In genomic region chr7:8035190-8035589, GRCh38 we compare ENCODE assay signal across 14 cellular contexts.
DNase-seq lines count a peak whose midpoint lies in the region; ATAC-seq and TF ChIP-seq lines count a peak whose summit lies in the region.
"Had no signal": no experiment of that assay in that cellular context is flagged by ENCODE, and none has a peak within 500 bp of the region (broad histone marks: within the 10 kb centered on the region; RNA-seq: fewer than 3 reads in every experiment).

No MANE protein-coding gene starts in this region.

- DNase-seq in CD8-positive, alpha-beta memory T cell = no peak
- DNase-seq in WTC11 (ENCODE audit: low spot score) = no peak
- DNase-seq in mesenchymal stem cell = no peak
- DNase-seq in NCI-H2196 (lab: John Stamatoyannopoulos, UW; ENCODE audit: unreplicated experiment) = no peak
- no peak for DNase-seq in HCEC 1CT
- DNase-seq: activated CD8-positive, alpha-beta memory T cell treated with anti-CD3 and anti-CD28 coated beads for 24 hours; caudate nucleus; Peyer's patch had no signal

- no peak overlapping the region for H3K4me3 Mint-ChIP-seq in CD8-positive, alpha-beta memory T cell
- no peak overlapping the region for H3K4me3 Mint-ChIP-seq in WTC11
- H3K4me3 Mint-ChIP-seq: activated T-helper 17 cell treated with anti-CD3 and anti-CD28 coated beads, Interleukin-2, amount 50 U/mL, for 72 hours had no signal

- H3K9ac ChIP-seq in mesenchymal stem cell (ENCODE audit: low read length) = no peak overlapping the region

- H3K27me3 Mint-ChIP-seq in CD8-positive, alpha-beta memory T cell = no peaks in the 10 kb centered on the region
- no peaks in the 10 kb centered on the region for H3K27me3 Mint-ChIP-seq in WTC11 (ENCODE audit: low read depth)
- H3K27me3 Mint-ChIP-seq: activated T-helper 17 cell treated with anti-CD3 and anti-CD28 coated beads, Interleukin-2, amount 50 U/mL, for 72 hours had no signal

- CTCF ChIA-PET in CD8-positive, alpha-beta memory T cell (lab: Charles Lee) = interaction anchor here (0.9 to 1.7 kb wide), 11 partner anchors 12 to 380 kb away, joined by 3 to 8 read pairs (median 3); no protein-coding TSS in a partner anchor
- CTCF ChIA-PET in WTC11 (lab: Charles Lee) = interaction anchor here (0.6 to 2.3 kb wide), 32 partner anchors 10 to 611 kb away, joined by 3 to 21 read pairs (median 4); partner anchors contain the start of gene UMAD1

- H2BK5ac ChIP-seq in mesenchymal stem cell (ENCODE audit: low read depth, low read length, poor library complexity, severe bottlenecking) = no peak overlapping the region

- peak overlapping the region; percentile 35 for H4K8ac ChIP-seq in mesenchymal stem cell (ENCODE audit: low read length)

- no peak overlapping the region for H2BK120ac ChIP-seq in mesenchymal stem cell (ENCODE audit: low read depth, low read length)

- H3K4ac ChIP-seq in mesenchymal stem cell (ENCODE audit: low read depth in 1 of 2, low read length in 2 of 2) = no peak overlapping the region

- no peaks in the 10 kb centered on the region for H3K36me3 ChIP-seq in CD8-positive, alpha-beta memory T cell (ENCODE audit: insufficient read depth, low read length)
- H3K36me3 ChIP-seq in mesenchymal stem cell (ENCODE audit: control insufficient read depth in 1 of 2, insufficient read depth in 2 of 2, low read depth in 1 of 2, low read length in 2 of 2) = peaks cover 0 to 7% of the 10 kb centered on the region in 2 experiments
- H3K36me3 ChIP-seq: Peyer's patch had no signal

- no peak overlapping the region for H3K4me3 ChIP-seq in CD8-positive, alpha-beta memory T cell (ENCODE audit: low read length)
- no peak overlapping the region for H3K4me3 ChIP-seq in mesenchymal stem cell (ENCODE audit: insufficient read depth in 1 of 2, low read depth in 1 of 2, low read length in 2 of 2)
- H3K4me3 ChIP-seq: Peyer's patch, skin epidermis, tibial nerve had no signal

- peaks cover 10% of the 10 kb centered on the region for H3K4me1 ChIP-seq in CD8-positive, alpha-beta memory T cell (ENCODE audit: insufficient read depth, low read length)
- H3K4me1 ChIP-seq in mesenchymal stem cell (ENCODE audit: control insufficient read depth, insufficient read depth, low read depth, low read length) = no peaks in the 10 kb centered on the region
- H3K4me1 ChIP-seq: Peyer's patch, tibial nerve had no signal

- peaks cover 30 to 56% (median 38%) of the 10 kb centered on the region in 3 donors for H3K4me1 Mint-ChIP-seq in CD8-positive, alpha-beta memory T cell
- peaks cover 31% of the 10 kb centered on the region for H3K4me1 Mint-ChIP-seq in WTC11

- no peaks in the 10 kb centered on the region for H3K9me3 ChIP-seq in CD8-positive, alpha-beta memory T cell (ENCODE audit: low read length)
- H3K9me3 ChIP-seq in mesenchymal stem cell (ENCODE audit: control insufficient read depth, low read length) = peaks cover 10% of the 10 kb centered on the region
- H3K9me3 ChIP-seq: Peyer's patch had no signal

- H2AK5ac ChIP-seq in mesenchymal stem cell (ENCODE audit: low read length, severe bottlenecking) = no peak overlapping the region

- H2BK15ac ChIP-seq in mesenchymal stem cell (ENCODE audit: low read depth, poor library complexity, severe bottlenecking) = no peak overlapping the region

- no peaks in the 10 kb centered on the region for H3K27me3 ChIP-seq in CD8-positive, alpha-beta memory T cell (ENCODE audit: insufficient read depth, low read length, poor library complexity, severe bottlenecking)
- no peaks in the 10 kb centered on the region for H3K27me3 ChIP-seq in mesenchymal stem cell (ENCODE audit: control insufficient read depth in 1 of 2, insufficient read depth in 1 of 2, low read length in 2 of 2)
- H3K27me3 ChIP-seq: Peyer's patch, tibial nerve had no signal

- TF ChIP-seq CTCF in WTC11 (IDR thresholded peaks at IDR 0.05) = no peak

- H2BK12ac ChIP-seq in mesenchymal stem cell (ENCODE audit: low read length in 2 of 2) = no peak overlapping the region

- peaks cover 11% of the 10 kb centered on the region for H3K79me1 ChIP-seq in mesenchymal stem cell (replicated peaks; ENCODE audit: low read length, poor library complexity, severe bottlenecking)

- no peak overlapping the region for H2AFZ ChIP-seq in mesenchymal stem cell (ENCODE audit: low read depth, low read length)

- peak overlapping the region; percentile 0 to 89 (median 69) for H3K27ac Mint-ChIP-seq in CD8-positive, alpha-beta memory T cell
- 0 out of 2 replicates have a peak overlapping the region, but pooled peaks have one; percentile 41 for H3K27ac Mint-ChIP-seq in WTC11
- H3K27ac Mint-ChIP-seq: activated T-helper 17 cell treated with anti-CD3 and anti-CD28 coated beads, Interleukin-2, amount 50 U/mL, for 72 hours had no signal

- H3K9me3 Mint-ChIP-seq in CD8-positive, alpha-beta memory T cell = peaks cover 0 to 6% (median 2%) of the 10 kb centered on the region in 5 donors
- peaks cover 2% of the 10 kb centered on the region; the same call in 1 of the 2 replicates for H3K9me3 Mint-ChIP-seq in WTC11
- H3K9me3 Mint-ChIP-seq: activated T-helper 17 cell treated with anti-CD3 and anti-CD28 coated beads, Interleukin-2, amount 50 U/mL, for 72 hours had no signal

- WGBS in mesenchymal stem cell = 94% methylated on average over 4 of the region's 4 CpGs

- no peak overlapping the region for H3K27ac ChIP-seq in CD8-positive, alpha-beta memory T cell (ENCODE audit: low read depth, low read length)
- no peak overlapping the region for H3K27ac ChIP-seq in mesenchymal stem cell (ENCODE audit: low read length, poor library complexity, severe bottlenecking)
- H3K27ac ChIP-seq: Peyer's patch, tibial nerve had no signal

- H3K36me3 Mint-ChIP-seq in CD8-positive, alpha-beta memory T cell = peaks cover 13 to 24% (median 21%) of the 10 kb centered on the region in 3 donors
- H3K36me3 Mint-ChIP-seq in WTC11 = peaks cover 14% of the 10 kb centered on the region; the same call in 1 of the 2 replicates

- POLR2A ChIA-PET in CD8-positive, alpha-beta memory T cell (lab: Charles Lee) = interaction anchor here (0.6 to 1.9 kb wide), 2 partner anchors 65 to 1607 kb away, joined by 7 to 9 read pairs; no protein-coding TSS in a partner anchor
- POLR2A ChIA-PET in WTC11 (lab: Charles Lee) = interaction anchor here (0.7 kb wide), 1 partner anchor 43 kb away, joined by 3 read pairs; no protein-coding TSS in a partner anchor

- ATAC-seq in GM21723 (IDR thresholded peaks at IDR 0.05; ENCODE audit: unreplicated experiment) (peak; percentile 6), WTC11 (peak; percentile 29), GM18519 (IDR thresholded peaks at IDR 0.05; ENCODE audit: low FRiP score, unreplicated experiment) (no peak), HG03045 (IDR thresholded peaks at IDR 0.05; ENCODE audit: unreplicated experiment) (no peak)

- H3K4me2 ChIP-seq in mesenchymal stem cell (ENCODE audit: low read length, poor library complexity, severe bottlenecking) = no peak overlapping the region

- H3K23ac ChIP-seq in mesenchymal stem cell (ENCODE audit: low read length in 2 of 2) = no peak overlapping the region

- no peak overlapping the region for H3K18ac ChIP-seq in mesenchymal stem cell (ENCODE audit: low read depth in 1 of 2, low read length in 2 of 2)

- no peak overlapping the region for H4K91ac ChIP-seq in mesenchymal stem cell (ENCODE audit: low read length)

- no peak overlapping the region for H3K14ac ChIP-seq in mesenchymal stem cell (ENCODE audit: low read length in 2 of 2)

TF ChIP-seq in WTC11, 78 proteins besides CTCF, POLR2A, EP300 and RAD21 (continues in another document):
- TF ChIP-seq ZBTB21 (CRISPR knock-in tag; IDR thresholded peaks at IDR 0.05; ENCODE audit: borderline replicate concordance) (no peak), ZNF416 (CRISPR knock-in tag; IDR thresholded peaks at IDR 0.05) (no peak), E2F5 (CRISPR knock-in tag; IDR thresholded peaks at IDR 0.05) (no peak), GABPB1 (CRISPR knock-in tag; IDR thresholded peaks at IDR 0.05) (no peak), ZNF396 (CRISPR knock-in tag; IDR thresholded peaks at IDR 0.05; ENCODE audit: borderline replicate concordance) (no peak), SMAD3 (CRISPR knock-in tag; IDR thresholded peaks at IDR 0.05; ENCODE audit: borderline replicate concordance) (no peak)
- TF ChIP-seq, protein P1, sequence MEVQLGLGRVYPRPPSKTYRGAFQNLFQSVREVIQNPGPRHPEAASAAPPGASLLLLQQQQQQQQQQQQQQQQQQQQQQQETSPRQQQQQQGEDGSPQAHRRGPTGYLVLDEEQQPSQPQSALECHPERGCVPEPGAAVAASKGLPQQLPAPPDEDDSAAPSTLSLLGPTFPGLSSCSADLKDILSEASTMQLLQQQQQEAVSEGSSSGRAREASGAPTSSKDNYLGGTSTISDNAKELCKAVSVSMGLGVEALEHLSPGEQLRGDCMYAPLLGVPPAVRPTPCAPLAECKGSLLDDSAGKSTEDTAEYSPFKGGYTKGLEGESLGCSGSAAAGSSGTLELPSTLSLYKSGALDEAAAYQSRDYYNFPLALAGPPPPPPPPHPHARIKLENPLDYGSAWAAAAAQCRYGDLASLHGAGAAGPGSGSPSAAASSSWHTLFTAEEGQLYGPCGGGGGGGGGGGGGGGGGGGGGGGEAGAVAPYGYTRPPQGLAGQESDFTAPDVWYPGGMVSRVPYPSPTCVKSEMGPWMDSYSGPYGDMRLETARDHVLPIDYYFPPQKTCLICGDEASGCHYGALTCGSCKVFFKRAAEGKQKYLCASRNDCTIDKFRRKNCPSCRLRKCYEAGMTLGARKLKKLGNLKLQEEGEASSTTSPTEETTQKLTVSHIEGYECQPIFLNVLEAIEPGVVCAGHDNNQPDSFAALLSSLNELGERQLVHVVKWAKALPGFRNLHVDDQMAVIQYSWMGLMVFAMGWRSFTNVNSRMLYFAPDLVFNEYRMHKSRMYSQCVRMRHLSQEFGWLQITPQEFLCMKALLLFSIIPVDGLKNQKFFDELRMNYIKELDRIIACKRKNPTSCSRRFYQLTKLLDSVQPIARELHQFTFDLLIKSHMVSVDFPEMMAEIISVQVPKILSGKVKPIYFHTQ (CRISPR knock-in tag; IDR thresholded peaks at IDR 0.05) = no peak

Comparison
In these comparisons a context has a peak if more than half of its experiments do, and no peak if none do; other contexts are left out.
1. ATAC-seq: peak in GM21723 (single experiment) and WTC11 (single experiment); none in GM18519 (single experiment) and HG03045 (single experiment).